ENCODE assay signal across 11 cellular contexts in genomic region chr11:1758611-1759150, GRCh38. TPM values are rescaled to one million over a fixed set of nuclear protein-coding genes. Genes with fewer than 3 reads are reported as not detected.
DNase-seq lines count a peak whose midpoint lies in the region; ATAC-seq and TF ChIP-seq lines count a peak whose summit lies in the region.
"Had no signal": no experiment of that assay in that cellular context is flagged by ENCODE, and none has a peak within 500 bp of the region (broad histone marks: within the 10 kb centered on the region; RNA-seq: fewer than 3 reads in every experiment).

No MANE protein-coding gene starts in this region.

- H3K9ac ChIP-seq in mesendoderm (ENCODE audit: low read length) (no peak overlapping the region), endodermal cell (ENCODE audit: extremely low read depth, low read length, poor library complexity, severe bottlenecking) (no peak overlapping the region)

- no peak overlapping the region for H4K5ac ChIP-seq in mesendoderm (ENCODE audit: low read length)

- H3K18ac ChIP-seq in mesendoderm (ENCODE audit: low read length): no peak overlapping the region

- peaks cover 80% of the 10 kb centered on the region for H3K4me1 ChIP-seq in CD4-positive, CD25-positive, alpha-beta regulatory T cell (ENCODE audit: control insufficient read depth, insufficient read depth, low read length, poor library complexity, severe bottlenecking)
- H3K4me1 ChIP-seq in Peyer's patch: peaks cover 4 to 71% (median 66%) of the 10 kb centered on the region in 4 donors
- peaks cover 36% of the 10 kb centered on the region for H3K4me1 ChIP-seq in osteoblast (ENCODE audit: insufficient read depth, low read length)
- peaks cover 2% of the 10 kb centered on the region for H3K4me1 ChIP-seq in mesendoderm (ENCODE audit: control insufficient read depth, low read depth, low read length)
- peaks cover 6% of the 10 kb centered on the region for H3K4me1 ChIP-seq in endodermal cell (ENCODE audit: control insufficient read depth, insufficient read depth, low read length)

- TF ChIP-seq CTCF in Peyer's patch (IDR thresholded peaks at IDR 0.05) (no peak), osteoblast (IDR thresholded peaks at IDR 0.05; ENCODE audit: extremely low read depth, low read depth, low read length) (no peak), endodermal cell (conservative IDR thresholded peaks at IDR 0.05) (no peak), foreskin fibroblast (IDR thresholded peaks at IDR 0.05; ENCODE audit: low read depth, low read length) (no peak), GM10266 (IDR thresholded peaks at IDR 0.05; ENCODE audit: control insufficient read depth, insufficient read depth, low read depth, missing control alignments) (no peak)

- H3K4ac ChIP-seq in mesendoderm (ENCODE audit: low read depth, low read length): no peak overlapping the region

- no peaks in the 10 kb centered on the region for H3K27me3 Mint-ChIP-seq in CD4-positive, CD25-positive, alpha-beta regulatory T cell
- peaks cover 3% of the 10 kb centered on the region for H3K27me3 Mint-ChIP-seq in dendritic cell treated with granulocyte-macrophage colony-stimulating factor and Interleukin-4, amounts not matched to agents 40 ng/mL and 50 ng/mL, for 4 days
- no peaks in the 10 kb centered on the region for H3K27me3 Mint-ChIP-seq in endodermal cell (ENCODE audit: insufficient read depth)

- DNase-seq in CD4-positive, CD25-positive, alpha-beta regulatory T cell: no peak
- DNase-seq in Peyer's patch (no peak), osteoblast (ENCODE audit: insufficient read length, low spot score, missing footprints) (peak; percentile 78), mesendoderm (no peak), endodermal cell (no peak), foreskin fibroblast (no peak), GM10266 (ENCODE audit: extremely low spot score) (no peak)
- DNase-seq: cerebellar nuclear complex, NCI-H2171 had no signal

- H2BK15ac ChIP-seq in mesendoderm (replicated peaks; ENCODE audit: low read depth): no peak overlapping the region

- no peak overlapping the region for H2AFZ ChIP-seq in osteoblast (ENCODE audit: low read length)

- H3K79me1 ChIP-seq in mesendoderm (ENCODE audit: low read length): peaks cover 4% of the 10 kb centered on the region

- H3K9me3 ChIP-seq in CD4-positive, CD25-positive, alpha-beta regulatory T cell (ENCODE audit: control insufficient read depth in 2 of 2, low read length in 2 of 2): no peaks in the 10 kb centered on the region
- no peaks in the 10 kb centered on the region for H3K9me3 ChIP-seq in Peyer's patch
- H3K9me3 ChIP-seq in osteoblast (ENCODE audit: low read depth, low read length): no peaks in the 10 kb centered on the region
- no peaks in the 10 kb centered on the region for H3K9me3 ChIP-seq in endodermal cell (ENCODE audit: control insufficient read depth, low read length)

- ATAC-seq in CD4-positive, CD25-positive, alpha-beta regulatory T cell (ENCODE audit: low read depth in 2 of 2): no peak

- no peak overlapping the region for H3K23ac ChIP-seq in mesendoderm (ENCODE audit: low read length)

- H3K27me3 ChIP-seq in CD4-positive, CD25-positive, alpha-beta regulatory T cell (ENCODE audit: control insufficient read depth, insufficient read depth, low read length): no peaks in the 10 kb centered on the region
- H3K27me3 ChIP-seq in Peyer's patch (no peaks in the 10 kb centered on the region), osteoblast (ENCODE audit: insufficient read depth, low read length) (no peaks in the 10 kb centered on the region), mesendoderm (ENCODE audit: insufficient read depth, low read length, poor library complexity) (no peaks in the 10 kb centered on the region), endodermal cell (ENCODE audit: control insufficient read depth, insufficient read depth, low read length, poor library complexity, severe bottlenecking) (no peaks in the 10 kb centered on the region)

- no peak overlapping the region for H4K8ac ChIP-seq in mesendoderm (ENCODE audit: low read depth, low read length)

- H3K4me3 ChIP-seq in CD4-positive, CD25-positive, alpha-beta regulatory T cell (ENCODE audit: low read depth, low read length): no peak overlapping the region
- H3K4me3 ChIP-seq in Peyer's patch (peak overlapping the region in 3 of 4 donors; percentile 12 to 26 (median 16)), osteoblast (ENCODE audit: insufficient read depth, low read length) (no peak overlapping the region), mesendoderm (ENCODE audit: low read length) (no peak overlapping the region), endodermal cell (ENCODE audit: low read length) (no peak overlapping the region), foreskin fibroblast (ENCODE audit: low read depth in 1 of 2, low read length in 2 of 2) (no peak overlapping the region)

- H3K4me2 ChIP-seq in osteoblast (ENCODE audit: insufficient read depth, low read length) (no peak overlapping the region), mesendoderm (ENCODE audit: low read length) (no peak overlapping the region)

- peak overlapping the region; percentile 69 to 81 (median 74) for H3K4me3 Mint-ChIP-seq in CD4-positive, CD25-positive, alpha-beta regulatory T cell
- peak overlapping the region; percentile 84 for H3K4me3 Mint-ChIP-seq in dendritic cell treated with granulocyte-macrophage colony-stimulating factor and Interleukin-4, amounts not matched to agents 40 ng/mL and 50 ng/mL, for 4 days
- no peak overlapping the region for H3K4me3 Mint-ChIP-seq in endodermal cell

- H3K79me2 ChIP-seq in osteoblast (ENCODE audit: insufficient read depth, low read length) (peaks cover 63% of the 10 kb centered on the region), mesendoderm (ENCODE audit: control insufficient read depth, insufficient read depth, low read length) (peaks cover 2% of the 10 kb centered on the region)

- TF ChIP-seq POLR2A in Peyer's patch (IDR thresholded peaks at IDR 0.05): no peak

- H2AK5ac ChIP-seq in mesendoderm (ENCODE audit: low read length): no peak overlapping the region

- peaks cover 16% of the 10 kb centered on the region for H3K36me3 ChIP-seq in CD4-positive, CD25-positive, alpha-beta regulatory T cell (ENCODE audit: control insufficient read depth, insufficient read depth, low read length)
- H3K36me3 ChIP-seq in Peyer's patch: peaks cover 0 to 81% (median 3%) of the 10 kb centered on the region in 3 donors
- peaks cover 48% of the 10 kb centered on the region for H3K36me3 ChIP-seq in osteoblast (ENCODE audit: insufficient read depth, low read length)
- no peaks in the 10 kb centered on the region for H3K36me3 ChIP-seq in mesendoderm (ENCODE audit: control insufficient read depth, insufficient read depth, low read length)
- peaks cover 3% of the 10 kb centered on the region for H3K36me3 ChIP-seq in endodermal cell (ENCODE audit: control insufficient read depth, insufficient read depth, low read length)

- no peak overlapping the region for H2BK5ac ChIP-seq in mesendoderm (ENCODE audit: low read length)

- intact Hi-C loops in dendritic cell treated with granulocyte-macrophage colony-stimulating factor and Interleukin-4, amounts not matched to agents 40 ng/mL and 50 ng/mL, for 4 days (cut with micrococcal nuclease): no loop called here

- peaks cover 38% of the 10 kb centered on the region for H4K20me1 ChIP-seq in osteoblast (ENCODE audit: insufficient read depth, low read length)

- H2BK120ac ChIP-seq in mesendoderm (ENCODE audit: low read depth, low read length): no peak overlapping the region

- H3K36me3 Mint-ChIP-seq in CD4-positive, CD25-positive, alpha-beta regulatory T cell: peaks cover 5% of the 10 kb centered on the region
- peaks cover 94% of the 10 kb centered on the region for H3K36me3 Mint-ChIP-seq in dendritic cell treated with granulocyte-macrophage colony-stimulating factor and Interleukin-4, amounts not matched to agents 40 ng/mL and 50 ng/mL, for 4 days (ENCODE audit: low read depth)
- peaks cover 9% of the 10 kb centered on the region for H3K36me3 Mint-ChIP-seq in endodermal cell (ENCODE audit: low read depth)

- H3K27ac Mint-ChIP-seq in CD4-positive, CD25-positive, alpha-beta regulatory T cell: peak overlapping the region; percentile 48 to 78 (median 69)
- peak overlapping the region; percentile 70 for H3K27ac Mint-ChIP-seq in dendritic cell treated with granulocyte-macrophage colony-stimulating factor and Interleukin-4, amounts not matched to agents 40 ng/mL and 50 ng/mL, for 4 days
- no peak overlapping the region for H3K27ac Mint-ChIP-seq in endodermal cell

- peaks cover 0 to 3% (median 0%) of the 10 kb centered on the region in 7 donors for H3K9me3 Mint-ChIP-seq in CD4-positive, CD25-positive, alpha-beta regulatory T cell
- H3K9me3 Mint-ChIP-seq in dendritic cell treated with granulocyte-macrophage colony-stimulating factor and Interleukin-4, amounts not matched to agents 40 ng/mL and 50 ng/mL, for 4 days: no peaks in the 10 kb centered on the region
- no peaks in the 10 kb centered on the region for H3K9me3 Mint-ChIP-seq in endodermal cell

- no CpG with 5 or more reads among the region's 21 CpGs for WGBS in mesendoderm (ENCODE audit: extremely low coverage, insufficient coverage, low lambda C conversion rate)
- 92 to 93% methylated on average over 10 to 20 of the region's 21 CpGs for WGBS in endodermal cell (ENCODE audit: insufficient coverage in 1 of 2, insufficient read length in 1 of 2), 2 experiments

- no peak overlapping the region for H3K56ac ChIP-seq in mesendoderm (ENCODE audit: low read length)

- H3K27ac ChIP-seq in CD4-positive, CD25-positive, alpha-beta regulatory T cell (ENCODE audit: insufficient read depth, low read length, poor library complexity, severe bottlenecking): peak overlapping the region; percentile 57
- peak overlapping the region; percentile 52 to 77 (median 70) for H3K27ac ChIP-seq in Peyer's patch
- peak overlapping the region; percentile 92 for H3K27ac ChIP-seq in osteoblast (ENCODE audit: low read depth, low read length)
- H3K27ac ChIP-seq in mesendoderm (ENCODE audit: low read depth, low read length): no peak overlapping the region
- H3K27ac ChIP-seq in endodermal cell (ENCODE audit: low read depth, low read length): no peak overlapping the region
- H3K27ac ChIP-seq: C4-2B had no signal

- H3K4me1 Mint-ChIP-seq in CD4-positive, CD25-positive, alpha-beta regulatory T cell: peaks cover 0 to 76% (median 23%) of the 10 kb centered on the region in 4 donors
- peaks cover 89% of the 10 kb centered on the region for H3K4me1 Mint-ChIP-seq in dendritic cell treated with granulocyte-macrophage colony-stimulating factor and Interleukin-4, amounts not matched to agents 40 ng/mL and 50 ng/mL, for 4 days (ENCODE audit: low read depth)
- H3K4me1 Mint-ChIP-seq in endodermal cell: no peaks in the 10 kb centered on the region

RNA-seq across cellular contexts. Expression of gene CTSD, which starts 5.0 kb away (rescaled TPM):
- total RNA-seq in CD4-positive, CD25-positive, alpha-beta regulatory T cell: 104 TPM
- polyA plus RNA-seq in CD4-positive, CD25-positive, alpha-beta regulatory T cell: 100 to 1,000 TPM; 147 to 175 (median 155) TPM
- 1,000 to 10,000 TPM in 2 of 4 donors, 100 to 1,000 TPM in 2; 129 to 1,688 (median 1,221) TPM for total RNA-seq in Peyer's patch
- total RNA-seq in osteoblast: 491 and 519 TPM in 2 replicates
- 76.3 TPM for polyA plus RNA-seq in mesendoderm (2013, experiment 1 of 2)
- 77.1 TPM for polyA plus RNA-seq in mesendoderm (2013, experiment 2 of 2)
- total RNA-seq in endodermal cell: 100 to 1,000 TPM; 185 to 208 TPM
- polyA plus RNA-seq in endodermal cell (2013, experiment 1 of 2): 92.6 TPM
- 86.0 TPM for polyA plus RNA-seq in endodermal cell (2013, experiment 2 of 2)

RNA-seq across cellular contexts. Expression of gene IFITM10, which starts 8.3 kb away (rescaled TPM):
- 2.4 TPM for total RNA-seq in CD4-positive, CD25-positive, alpha-beta regulatory T cell
- not detected for polyA plus RNA-seq in CD4-positive, CD25-positive, alpha-beta regulatory T cell
- total RNA-seq in Peyer's patch (1 to 10 TPM in 3 of 4 donors, under 1 TPM in 1; 0.88 to 5.0 (median 3.4) TPM), osteoblast (15.0 and 18.1 TPM in 2 replicates), endodermal cell (1 to 10 TPM in 1 of 2 donors, under 1 TPM in 1; 0.75 to 1.0 TPM)
- 0.04 TPM for polyA plus RNA-seq in mesendoderm (2013, experiment 1 of 2)
- polyA plus RNA-seq in mesendoderm (2013, experiment 2 of 2): 0.01 TPM
- polyA plus RNA-seq in endodermal cell (2013, experiment 1 of 2): 0.39 TPM
- polyA plus RNA-seq in endodermal cell (2013, experiment 2 of 2): 0.29 TPM

Comparison
In these comparisons a context has a peak if more than half of its experiments do, and no peak if none do; other contexts are left out.
1. H3K27ac ChIP-seq: peak in CD4-positive, CD25-positive, alpha-beta regulatory T cell (single experiment), Peyer's patch (4 of 4) and osteoblast (single experiment); none in mesendoderm (single experiment) and endodermal cell (single experiment).
2. H3K4me3 ChIP-seq: peak in Peyer's patch (3 of 4); none in CD4-positive, CD25-positive, alpha-beta regulatory T cell (single experiment), osteoblast (single experiment), mesendoderm (single experiment), endodermal cell (single experiment) and foreskin fibroblast (0 of 2).